13 cellular contexts compared by ENCODE assay signal in genomic region chr5:72387985-72388384, GRCh38.
A peak's percentile ranks its signal among the peaks of the same experiment; 100 is the strongest.
DNase-seq lines count a peak whose midpoint lies in the region; ATAC-seq, FAIRE-seq and TF ChIP-seq lines count a peak whose summit lies in the region.
"Had no signal": no experiment of that assay in that cellular context is flagged by ENCODE, and none has a peak within 500 bp of the region (broad histone marks: within the 10 kb centered on the region; RNA-seq: fewer than 3 reads in every experiment).

No MANE protein-coding gene starts in this region.

- no peak for TF ChIP-seq RAD21 in A549 (conservative IDR thresholded peaks at IDR 0.05 in 1 of 2, IDR thresholded peaks at IDR 0.05 in 1 of 2)

- no peak for TF ChIP-seq POLR2A in A549 (IDR thresholded peaks at IDR 0.05; ENCODE audit: low read length)
- TF ChIP-seq POLR2A in prostate gland (IDR thresholded peaks at IDR 0.05), result no peak

- TF ChIP-seq CTCF in A549 (IDR thresholded peaks at IDR 0.05), result no peak
- TF ChIP-seq CTCF in prostate gland (IDR thresholded peaks at IDR 0.05), result no peak

- intact Hi-C loops in prostate gland (cut with DNase I), result no loop called here

- H3K4me1 ChIP-seq in A549 (peaks cover 49% of the 10 kb centered on the region), prostate gland (replicated peaks) (no peaks in the 10 kb centered on the region)
- H3K4me1 ChIP-seq: right lobe of liver had no signal

- H3K4me3 ChIP-seq in A549, result no peak overlapping the region
- H3K4me3 ChIP-seq in prostate gland, result no peak overlapping the region
- H3K4me3 ChIP-seq: coronary artery, right lobe of liver had no signal

- TF ChIP-seq EP300 in A549 (IDR thresholded peaks at IDR 0.05), result peak in 1 of 2 experiments; percentile 61; a peak in 1 of 5 replicates

- no peaks in the 10 kb centered on the region for H3K27me3 ChIP-seq in prostate gland (replicated peaks; ENCODE audit: insufficient read depth)
- H3K27me3 ChIP-seq: right lobe of liver had no signal

- no peaks in the 10 kb centered on the region for H3K9me3 ChIP-seq in A549
- H3K9me3 ChIP-seq in prostate gland, result no peaks in the 10 kb centered on the region
- H3K9me3 ChIP-seq: right lobe of liver had no signal

- peak; percentile 62 to 73; a peak in 4 of 6 replicates for ATAC-seq in A549

- WGBS in A549 (ENCODE audit: missing lambda C conversion rate), result 3% methylated on average over 3 of the region's 3 CpGs
- 38% methylated on average over 3 of the region's 3 CpGs for WGBS in prostate gland

- H3K36me3 ChIP-seq in prostate gland, result no peaks in the 10 kb centered on the region
- H3K36me3 ChIP-seq: right lobe of liver had no signal

- POLR2A ChIA-PET in A549 (lab: Yijun Ruan, JAX), result interaction anchor here (1.0 kb wide), 1 partner anchor 168 kb away, joined by 4 read pairs; no protein-coding TSS in a partner anchor

- FAIRE-seq in A549 (lab: Jason Lieb, UNC), result no peak
- FAIRE-seq in HTR-8/SVneo (lab: Jason Lieb, UNC), result no peak

- CTCF ChIA-PET in A549 (lab: Yijun Ruan, JAX), result interaction anchor here (0.6 to 3.8 kb wide), 4 partner anchors 9 to 136 kb away, joined by 3 to 13 read pairs (median 7); no protein-coding TSS in a partner anchor

- peak overlapping the region; percentile 41 for H3K4me2 ChIP-seq in A549

- H3K27ac ChIP-seq in A549 (peak overlapping the region; percentile 69 to 87), prostate gland (no peak overlapping the region)
- H3K27ac ChIP-seq: coronary artery, HL-60, right lobe of liver had no signal

- DNase-seq in A549 (ENCODE audit: low read depth in 1 of 2, low spot score in 1 of 2) (peak; percentile 68 to 69), HTR-8/SVneo (ENCODE audit: insufficient read length, low spot score) (peak; percentile 80), astrocyte of the hippocampus (ENCODE audit: low read depth, low spot score) (peak; percentile 65), glomerular visceral epithelial cell (ENCODE audit: extremely low spot score) (peak; percentile 81), prostate gland (ENCODE audit: low spot score) (no peak), DMS114 treated with DMSO at 0.1 percent for 48 hours (lab: John Stamatoyannopoulos, UW; ENCODE audit: unreplicated experiment) (no peak)
- no peak for DNase-seq in activated effector memory CD4-positive, alpha-beta T cell treated with anti-CD3 and anti-CD28 coated beads, Interleukin-2, amount 50 U/mL, for 16 hours
- no peak for DNase-seq in stimulated activated CD4-positive, alpha-beta T cell treated with anti-CD3 and anti-CD28 coated beads, Interleukin-1b, Interleukin-23, amount 100 ng/mL, for 48 hours
- DNase-seq: activated CD4-positive, alpha-beta T cell treated with anti-CD3 and anti-CD28 coated beads, Interleukin-2, amount 50 U/mL, for 4 hours; NCI-H1105 treated with DMSO at 0.1 percent for 48 hours; right lobe of liver had no signal

TF ChIP-seq in A549, 52 proteins besides CTCF, POLR2A, EP300 and RAD21:
- TF ChIP-seq HDAC2 (IDR thresholded peaks at IDR 0.05) (no peak), ZSCAN20 (CRISPR knock-in tag; IDR thresholded peaks at IDR 0.05) (no peak), MAFK (IDR thresholded peaks at IDR 0.05; ENCODE audit: partially characterized antibody) (peak; percentile 71), CHD2 (IDR thresholded peaks at IDR 0.05; ENCODE audit: low read length, partially characterized antibody) (no peak), NFE2L2 (conservative IDR thresholded peaks at IDR 0.05; ENCODE audit: low read length) (peak; percentile 31; the same call in 1 of the 2 replicates), NR3C1 (IDR thresholded peaks at IDR 0.05) (no peak), PHF8 (IDR thresholded peaks at IDR 0.05; ENCODE audit: borderline replicate concordance, low read depth) (no peak), KDM1A (IDR thresholded peaks at IDR 0.05; ENCODE audit: low read depth) (no peak), JUN (IDR thresholded peaks at IDR 0.05) (no peak), ZFP36 (IDR thresholded peaks at IDR 0.05; ENCODE audit: borderline replicate concordance, partially characterized antibody) (no peak), FOSL2 (IDR thresholded peaks at IDR 0.05) (peak; percentile 32; the same call in 1 of the 2 replicates), FOSL2 (CRISPR knock-in tag; IDR thresholded peaks at IDR 0.05) (peak; percentile 37), ZNF302 (CRISPR knock-in tag; IDR thresholded peaks at IDR 0.05) (no peak), SREBF2 (IDR thresholded peaks at IDR 0.05) (no peak), CHD4 (IDR thresholded peaks at IDR 0.05; ENCODE audit: borderline replicate concordance) (no peak), RARB (CRISPR knock-in tag; IDR thresholded peaks at IDR 0.05) (no peak), RNF2 (IDR thresholded peaks at IDR 0.05; ENCODE audit: borderline replicate concordance, low read depth) (no peak), JUNB (IDR thresholded peaks at IDR 0.05) (peak; percentile 37; the same call in 1 of the 2 replicates), GATA3 (IDR thresholded peaks at IDR 0.05; ENCODE audit: borderline replicate concordance) (peak; percentile 48; the same call in 1 of the 2 replicates), SMC3 (IDR thresholded peaks at IDR 0.05) (no peak), PBX3 (IDR thresholded peaks at IDR 0.05) (no peak), NPAS2 (CRISPR knock-in tag; IDR thresholded peaks at IDR 0.05; ENCODE audit: borderline replicate concordance) (no peak), FOSB (CRISPR knock-in tag; IDR thresholded peaks at IDR 0.05) (no peak), CEBPB (IDR thresholded peaks at IDR 0.05) (peak in 1 of 2 experiments; percentile 32; a peak in 1 of 4 replicates), RFX5 (IDR thresholded peaks at IDR 0.05) (no peak), HEYL (CRISPR knock-in tag; IDR thresholded peaks at IDR 0.05) (no peak), HOXB5 (CRISPR knock-in tag; IDR thresholded peaks at IDR 0.05) (no peak), EHMT2 (IDR thresholded peaks at IDR 0.05; ENCODE audit: low read depth) (no peak)
- TF ChIP-seq, protein P1, sequence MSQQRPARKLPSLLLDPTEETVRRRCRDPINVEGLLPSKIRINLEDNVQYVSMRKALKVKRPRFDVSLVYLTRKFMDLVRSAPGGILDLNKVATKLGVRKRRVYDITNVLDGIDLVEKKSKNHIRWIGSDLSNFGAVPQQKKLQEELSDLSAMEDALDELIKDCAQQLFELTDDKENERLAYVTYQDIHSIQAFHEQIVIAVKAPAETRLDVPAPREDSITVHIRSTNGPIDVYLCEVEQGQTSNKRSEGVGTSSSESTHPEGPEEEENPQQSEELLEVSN (IDR thresholded peaks at IDR 0.05; ENCODE audit: borderline replicate concordance, low read depth), result no peak; the same call in 1 of the 2 replicates
- TF ChIP-seq, protein P2, sequence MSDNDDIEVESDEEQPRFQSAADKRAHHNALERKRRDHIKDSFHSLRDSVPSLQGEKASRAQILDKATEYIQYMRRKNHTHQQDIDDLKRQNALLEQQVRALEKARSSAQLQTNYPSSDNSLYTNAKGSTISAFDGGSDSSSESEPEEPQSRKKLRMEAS (IDR thresholded peaks at IDR 0.05), result no peak
- TF ChIP-seq, protein P3, sequence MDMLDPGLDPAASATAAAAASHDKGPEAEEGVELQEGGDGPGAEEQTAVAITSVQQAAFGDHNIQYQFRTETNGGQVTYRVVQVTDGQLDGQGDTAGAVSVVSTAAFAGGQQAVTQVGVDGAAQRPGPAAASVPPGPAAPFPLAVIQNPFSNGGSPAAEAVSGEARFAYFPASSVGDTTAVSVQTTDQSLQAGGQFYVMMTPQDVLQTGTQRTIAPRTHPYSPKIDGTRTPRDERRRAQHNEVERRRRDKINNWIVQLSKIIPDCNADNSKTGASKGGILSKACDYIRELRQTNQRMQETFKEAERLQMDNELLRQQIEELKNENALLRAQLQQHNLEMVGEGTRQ (IDR thresholded peaks at IDR 0.05), result no peak
- TF ChIP-seq, protein P4, sequence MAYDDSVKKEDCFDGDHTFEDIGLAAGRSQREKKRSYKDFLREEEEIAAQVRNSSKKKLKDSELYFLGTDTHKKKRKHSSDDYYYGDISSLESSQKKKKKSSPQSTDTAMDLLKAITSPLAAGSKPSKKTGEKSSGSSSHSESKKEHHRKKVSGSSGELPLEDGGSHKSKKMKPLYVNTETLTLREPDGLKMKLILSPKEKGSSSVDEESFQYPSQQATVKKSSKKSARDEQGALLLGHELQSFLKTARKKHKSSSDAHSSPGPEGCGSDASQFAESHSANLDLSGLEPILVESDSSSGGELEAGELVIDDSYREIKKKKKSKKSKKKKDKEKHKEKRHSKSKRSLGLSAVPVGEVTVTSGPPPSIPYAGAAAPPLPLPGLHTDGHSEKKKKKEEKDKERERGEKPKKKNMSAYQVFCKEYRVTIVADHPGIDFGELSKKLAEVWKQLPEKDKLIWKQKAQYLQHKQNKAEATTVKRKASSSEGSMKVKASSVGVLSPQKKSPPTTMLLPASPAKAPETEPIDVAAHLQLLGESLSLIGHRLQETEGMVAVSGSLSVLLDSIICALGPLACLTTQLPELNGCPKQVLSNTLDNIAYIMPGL (CRISPR knock-in tag; IDR thresholded peaks at IDR 0.05; ENCODE audit: borderline replicate concordance), result no peak

Comparison
In these comparisons a context has a peak if more than half of its experiments do, and no peak if none do; other contexts are left out.
1. DNase-seq: peak in A549 (2 of 2), HTR-8/SVneo (single experiment), astrocyte of the hippocampus (single experiment) and glomerular visceral epithelial cell (single experiment); none in prostate gland (single experiment), activated effector memory CD4-positive, alpha-beta T cell treated with anti-CD3 and anti-CD28 coated beads, Interleukin-2, amount 50 U/mL, for 16 hours (single experiment), DMS114 treated with DMSO at 0.1 percent for 48 hours (single experiment) and stimulated activated CD4-positive, alpha-beta T cell treated with anti-CD3 and anti-CD28 coated beads, Interleukin-1b, Interleukin-23, amount 100 ng/mL, for 48 hours (single experiment).
2. H3K27ac ChIP-seq: peak in A549 (2 of 2); none in prostate gland (0 of 2).